In genomic region chr19:41597600-41598041, GRCh38 we compare ENCODE assay signal across 8 cellular contexts. TPM values are rescaled to one million over a fixed set of nuclear protein-coding genes. Genes with fewer than 3 reads are reported as not detected.
A peak's percentile ranks its signal among the peaks of the same experiment; 100 is the strongest.
DNase-seq lines count a peak whose midpoint lies in the region; ATAC-seq and TF ChIP-seq lines count a peak whose summit lies in the region.

No MANE protein-coding gene starts in this region.

- 8 to 9% methylated on average over 10 of the region's 10 CpGs for WGBS in testis, 2 donors

- POLR2A ChIA-PET in RWPE1 (lab: Yijun Ruan, JAX; ENCODE audit: low non-redundant PET) = no interaction called here

- H3K4me3 Mint-ChIP-seq in activated T-helper 1 cell treated with anti-CD3 and anti-CD28 coated beads, Interleukin-12 subunit alpha, Interleukin-12 subunit beta, Interleukin-2, Interleukin-4 antibody, amounts not matched to agents 30 ng/mL and 10 ng/mL and 1 ng/mL, durations not matched to agents 14 hours and 24 hours and 36 hours = no peak overlapping the region

- H3K9me3 Mint-ChIP-seq in activated T-helper 1 cell treated with anti-CD3 and anti-CD28 coated beads, Interleukin-12 subunit alpha, Interleukin-12 subunit beta, Interleukin-2, Interleukin-4 antibody, amounts not matched to agents 30 ng/mL and 10 ng/mL and 1 ng/mL, durations not matched to agents 14 hours and 24 hours and 36 hours = no peaks in the 10 kb centered on the region

- no peaks in the 10 kb centered on the region for H4K20me1 ChIP-seq in Karpas-422 (ENCODE audit: insufficient read depth, low read depth, low read length)

- H3K36me3 Mint-ChIP-seq in activated T-helper 1 cell treated with anti-CD3 and anti-CD28 coated beads, Interleukin-12 subunit alpha, Interleukin-12 subunit beta, Interleukin-2, Interleukin-4 antibody, amounts not matched to agents 30 ng/mL and 10 ng/mL and 1 ng/mL, durations not matched to agents 14 hours and 24 hours and 36 hours (ENCODE audit: low read depth) = no peaks in the 10 kb centered on the region

- no peak overlapping the region for H3K27ac Mint-ChIP-seq in activated T-helper 1 cell treated with anti-CD3 and anti-CD28 coated beads, Interleukin-12 subunit alpha, Interleukin-12 subunit beta, Interleukin-2, Interleukin-4 antibody, amounts not matched to agents 30 ng/mL and 10 ng/mL and 1 ng/mL, durations not matched to agents 14 hours and 24 hours and 36 hours

- CTCF ChIA-PET in RWPE1 (lab: Yijun Ruan, JAX) = interaction anchor here (0.5 to 1.1 kb wide), 8 partner anchors 9 to 1174 kb away, joined by 3 to 4 read pairs (median 4); no protein-coding TSS in a partner anchor

- no peaks in the 10 kb centered on the region for H3K9me3 ChIP-seq in Karpas-422 (ENCODE audit: low read length)
- H3K9me3 ChIP-seq in testis = no peaks in the 10 kb centered on the region

- H3K4me2 ChIP-seq in Karpas-422 (ENCODE audit: low read depth, low read length, poor library complexity, severe bottlenecking) = no peak overlapping the region

- H3K79me2 ChIP-seq in Karpas-422 (ENCODE audit: low read length) = no peaks in the 10 kb centered on the region

- no peak overlapping the region for H3K27ac ChIP-seq in Karpas-422 (ENCODE audit: low read length)
- no peak overlapping the region for H3K27ac ChIP-seq in RWPE1
- H3K27ac ChIP-seq in testis = no peak overlapping the region

- DNase-seq in GM04503 (ENCODE audit: low read depth) (peak; percentile 12), Karpas-422 (peak; percentile 88), RWPE1 (ENCODE audit: low spot score) (peak; percentile 79), fibroblast of villous mesenchyme (ENCODE audit: low read depth) (peak; percentile 70), nucleus accumbens (lab: John Stamatoyannopoulos, UW) (peak in 42 of 56 donors; percentile 1 to 79 (median 18)), testis (peak; percentile 88)
- DNase-seq in activated T-helper 1 cell treated with anti-CD3 and anti-CD28 coated beads, Interleukin-12 subunit alpha, Interleukin-12 subunit beta, Interleukin-2, Interleukin-4 antibody, amounts not matched to agents 30 ng/mL and 10 ng/mL and 1 ng/mL, durations not matched to agents 14 hours and 24 hours and 36 hours (ENCODE audit: low spot score) = peak; percentile 59

- no peak for TF ChIP-seq POLR2A in testis (IDR thresholded peaks at IDR 0.05)

- H3K4me3 ChIP-seq in Karpas-422 (ENCODE audit: low read length) (no peak overlapping the region), fibroblast of villous mesenchyme (ENCODE audit: low read depth, low read length) (no peak overlapping the region), testis (no peak overlapping the region)

- H3K9me2 ChIP-seq in Karpas-422 (replicated peaks; ENCODE audit: insufficient read depth, low read length) = no peaks in the 10 kb centered on the region

- peaks cover 11% of the 10 kb centered on the region for H3K4me1 Mint-ChIP-seq in activated T-helper 1 cell treated with anti-CD3 and anti-CD28 coated beads, Interleukin-12 subunit alpha, Interleukin-12 subunit beta, Interleukin-2, Interleukin-4 antibody, amounts not matched to agents 30 ng/mL and 10 ng/mL and 1 ng/mL, durations not matched to agents 14 hours and 24 hours and 36 hours (ENCODE audit: low read depth)

- H3K36me3 ChIP-seq in Karpas-422 (ENCODE audit: insufficient read depth, low read length) (no peaks in the 10 kb centered on the region), testis (ENCODE audit: low read depth, missing control alignments) (no peaks in the 10 kb centered on the region)

- peaks cover 24% of the 10 kb centered on the region for H3K27me3 Mint-ChIP-seq in activated T-helper 1 cell treated with anti-CD3 and anti-CD28 coated beads, Interleukin-12 subunit alpha, Interleukin-12 subunit beta, Interleukin-2, Interleukin-4 antibody, amounts not matched to agents 30 ng/mL and 10 ng/mL and 1 ng/mL, durations not matched to agents 14 hours and 24 hours and 36 hours (ENCODE audit: insufficient read depth)

- no peak for ATAC-seq in HG03342 (IDR thresholded peaks at IDR 0.05; ENCODE audit: unreplicated experiment)

- H2AFZ ChIP-seq in Karpas-422 (ENCODE audit: low read length) = no peak overlapping the region

- intact Hi-C loops in activated T-helper 1 cell treated with anti-CD3 and anti-CD28 coated beads, Interleukin-12 subunit alpha, Interleukin-12 subunit beta, Interleukin-2, Interleukin-4 antibody, amounts not matched to agents 30 ng/mL and 10 ng/mL and 1 ng/mL, durations not matched to agents 14 hours and 24 hours and 36 hours (cut with micrococcal nuclease) = loop anchor here (2.0 to 5.0 kb wide), 3 partner anchors 27 to 395 kb away; partner anchors contain the start of genes BCKDHA and EXOSC5
- intact Hi-C loops in testis (cut with DNase I; ENCODE audit: low total_unique reads) = no loop called here

- H3K27me3 ChIP-seq in Karpas-422 (ENCODE audit: low read length) = no peaks in the 10 kb centered on the region
- no peaks in the 10 kb centered on the region for H3K27me3 ChIP-seq in testis

- H3K4me1 ChIP-seq in Karpas-422 (ENCODE audit: low read length) (no peaks in the 10 kb centered on the region), testis (no peaks in the 10 kb centered on the region)

- no peak overlapping the region for H3K9ac ChIP-seq in Karpas-422 (ENCODE audit: low read length)

- peak; percentile 93 for TF ChIP-seq CTCF in RWPE1 (conservative IDR thresholded peaks at IDR 0.05; ENCODE audit: low read depth)
- TF ChIP-seq CTCF in fibroblast of villous mesenchyme (IDR thresholded peaks at IDR 0.05; ENCODE audit: insufficient read depth, low read depth, low read length) = peak; percentile 98
- TF ChIP-seq CTCF in testis (IDR thresholded peaks at IDR 0.05) = peak; percentile 52 to 93 (median 88)

RNA-seq across cellular contexts. Expression of gene CEACAM21, which starts 21.7 kb away (rescaled TPM):
- not detected in 2 replicates for total RNA-seq in Karpas-422 (2014; rRNA removed; shearing (Covaris generic); ENCODE audit: low replicate concordance)
- 34.1 and 38.5 TPM in 2 replicates for total RNA-seq in activated T-helper 1 cell treated with anti-CD3 and anti-CD28 coated beads, Interleukin-12 subunit alpha, Interleukin-12 subunit beta, Interleukin-2, Interleukin-4 antibody, amounts not matched to agents 30 ng/mL and 10 ng/mL and 1 ng/mL, durations not matched to agents 14 hours and 24 hours and 36 hours
- total RNA-seq in fibroblast of villous mesenchyme (not detected in 2 replicates), testis (1 to 10 TPM in 1 of 2 donors, under 1 TPM in 1; 0.71 to 1.3 TPM)
- 3.6 TPM for polyA plus RNA-seq in testis (ENCODE audit: insufficient read depth, low read depth, low replicate concordance)

RNA-seq across cellular contexts. Expression of gene CEACAM4, which starts 29.3 kb away (rescaled TPM):
- not detected in 2 replicates for total RNA-seq in Karpas-422 (2014; rRNA removed; shearing (Covaris generic); ENCODE audit: low replicate concordance)
- not detected in 2 replicates for total RNA-seq in activated T-helper 1 cell treated with anti-CD3 and anti-CD28 coated beads, Interleukin-12 subunit alpha, Interleukin-12 subunit beta, Interleukin-2, Interleukin-4 antibody, amounts not matched to agents 30 ng/mL and 10 ng/mL and 1 ng/mL, durations not matched to agents 14 hours and 24 hours and 36 hours
- total RNA-seq in fibroblast of villous mesenchyme (not detected in 2 replicates), testis (1 to 10 TPM in 1 of 2 donors, not detected in 1; 1.7 TPM)
- 0.47 TPM for polyA plus RNA-seq in testis (ENCODE audit: insufficient read depth, low read depth, low replicate concordance)

Comparison
In these comparisons a context has a peak if more than half of its experiments do, and no peak if none do; other contexts are left out.
1. DNase-seq: peak in every context shown above with its lines; median percentile 88 in Karpas-422; 88 in testis; 79 in RWPE1; 70 in fibroblast of villous mesenchyme; 59 in activated T-helper 1 cell treated with anti-CD3 and anti-CD28 coated beads, Interleukin-12 subunit alpha, Interleukin-12 subunit beta, Interleukin-2, Interleukin-4 antibody, amounts not matched to agents 30 ng/mL and 10 ng/mL and 1 ng/mL, durations not matched to agents 14 hours and 24 hours and 36 hours; 18 in nucleus accumbens; 12 in GM04503.
2. RNA of gene CEACAM21, which starts 21.7 kb away (total RNA-seq): 34.1 to 38.5 TPM in activated T-helper 1 cell treated with anti-CD3 and anti-CD28 coated beads, Interleukin-12 subunit alpha, Interleukin-12 subunit beta, Interleukin-2, Interleukin-4 antibody, amounts not matched to agents 30 ng/mL and 10 ng/mL and 1 ng/mL, durations not matched to agents 14 hours and 24 hours and 36 hours; 0.71 to 1.3 TPM in testis, not detected in Karpas-422 and not detected in fibroblast of villous mesenchyme; every median in the first group is over 10 times any median in the second.
3. Peak in every context shown above with its lines, with median percentiles within 50 percentile points of each other: CTCF ChIP-seq.